Comparison of ENCODE assay signal across 17 cellular contexts in the genomic region with DNA sequence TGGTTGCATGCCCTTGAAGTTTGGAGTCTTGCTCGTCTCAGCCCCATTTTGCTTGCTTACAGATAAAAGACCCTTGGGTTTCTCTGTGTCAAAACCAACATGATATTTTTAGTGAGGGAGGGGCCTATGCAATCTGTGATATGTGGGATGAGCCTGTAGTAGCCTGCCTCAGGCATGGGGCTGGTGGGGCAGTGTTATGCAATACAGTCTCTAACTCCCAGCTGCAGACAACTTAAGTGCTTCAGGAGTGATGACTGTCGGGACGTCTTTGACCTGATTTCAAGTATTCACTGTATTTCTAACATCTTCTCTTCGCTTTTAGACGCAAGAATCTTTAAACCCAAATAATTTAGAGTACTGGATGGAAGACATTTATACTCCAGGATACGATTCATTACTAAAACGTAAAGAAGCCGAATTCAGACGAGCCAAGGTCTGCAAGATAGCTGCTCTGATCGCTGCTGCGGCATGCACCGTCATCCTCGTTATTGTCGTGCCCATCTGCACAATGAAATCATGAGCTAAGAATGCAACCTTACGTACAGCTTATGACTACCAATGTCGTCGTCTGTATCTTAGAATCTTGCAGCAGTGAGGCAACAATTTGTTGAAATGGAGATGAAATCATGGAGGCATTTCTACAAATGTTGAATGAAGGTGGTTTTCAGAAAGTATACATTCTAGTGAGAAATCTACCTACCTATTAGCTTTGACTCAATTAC. TPM values are rescaled to one million over a fixed set of nuclear protein-coding genes. Genes with fewer than 3 reads are reported as not detected.
DNase-seq lines count a peak whose midpoint lies in the region; ATAC-seq, FAIRE-seq and TF ChIP-seq lines count a peak whose summit lies in the region.
"Had no signal": no experiment of that assay in that cellular context is flagged by ENCODE, and none has a peak within 500 bp of the region (broad histone marks: within the 10 kb centered on the region; RNA-seq: fewer than 3 reads in every experiment).

No MANE protein-coding gene starts in this region.

- H3K4me3 ChIP-seq in AG10803 (ENCODE audit: low read length) = no peak overlapping the region
- no peak overlapping the region for H3K4me3 ChIP-seq in NB4 (ENCODE audit: low read depth, low read length)
- no peak overlapping the region for H3K4me3 ChIP-seq in bronchial epithelial cell (ENCODE audit: low read depth, low read length)
- H3K4me3 ChIP-seq in foreskin fibroblast (ENCODE audit: low read depth in 1 of 2, low read length in 2 of 2) = no peak overlapping the region

- no peak for TF ChIP-seq CTCF in AG10803 (conservative IDR thresholded peaks at IDR 0.05; ENCODE audit: low read length)
- TF ChIP-seq CTCF in NB4 (IDR thresholded peaks at IDR 0.05; ENCODE audit: low read depth, low read length) = no peak
- TF ChIP-seq CTCF in bronchial epithelial cell (IDR thresholded peaks at IDR 0.05; ENCODE audit: insufficient read depth, low read length, severe bottlenecking) = no peak
- no peak for TF ChIP-seq CTCF in foreskin fibroblast (IDR thresholded peaks at IDR 0.05; ENCODE audit: low read depth, low read length)
- no peak for TF ChIP-seq CTCF in D721Med (IDR thresholded peaks at IDR 0.05; ENCODE audit: insufficient read depth, missing control alignments)

- FAIRE-seq in bronchial epithelial cell (lab: Jason Lieb, UNC) = peak; percentile 7
- no peak for FAIRE-seq in D721Med (lab: Jason Lieb, UNC)
- FAIRE-seq: GM12892, GM19239 had no signal

- no peaks in the 10 kb centered on the region for H3K27me3 ChIP-seq in bronchial epithelial cell (ENCODE audit: control insufficient read depth, insufficient read depth, low read length)
- H3K27me3 ChIP-seq: BE2C had no signal

- H3K36me3 ChIP-seq in bronchial epithelial cell (ENCODE audit: control insufficient read depth, insufficient read depth, low read length) = no peaks in the 10 kb centered on the region
- H3K36me3 ChIP-seq: BE2C had no signal

- no peak for TF ChIP-seq POLR2A in NB4 (IDR thresholded peaks at IDR 0.05; ENCODE audit: extremely low read depth, insufficient read length)

- ATAC-seq in GM19455 (IDR thresholded peaks at IDR 0.05; ENCODE audit: unreplicated experiment) = no peak

- DNase-seq in AG10803 (ENCODE audit: low read depth) = peak; percentile 22
- DNase-seq in NB4 (ENCODE audit: low read depth) = peak; percentile 28
- DNase-seq in bronchial epithelial cell (ENCODE audit: low read depth) = no peak
- peak; percentile 12 to 32 for DNase-seq in foreskin fibroblast
- no peak for DNase-seq in D721Med (ENCODE audit: insufficient read length, low spot score)
- DNase-seq in iPS-NIHi11 (ENCODE audit: low spot score) = no peak
- DNase-seq in NCI-H1417 (lab: John Stamatoyannopoulos, UW) = no peak
- DNase-seq: ACHN; BE2C; CD4-positive, alpha-beta memory T cell; DMS153; DND-41; GDM1; H9 had no signal

RNA-seq across cellular contexts. Expression of gene MINAR1, which starts 35.9 kb away (rescaled TPM):
- total RNA-seq in bronchial epithelial cell = 0.26 and 0.53 TPM in 2 replicates

Comparison
In these comparisons a context has a peak if more than half of its experiments do, and no peak if none do; other contexts are left out.
1. DNase-seq: peak in AG10803 (single experiment), NB4 (single experiment) and foreskin fibroblast (2 of 2); none in bronchial epithelial cell (single experiment), D721Med (single experiment), iPS-NIHi11 (single experiment) and NCI-H1417 (0 of 3).